Comparison of ENCODE assay signal across 1 cellular context in genomic region chr1:42816600-42817439, GRCh38.
TF ChIP-seq lines count a peak whose summit lies in the region.

A gene with protein sequence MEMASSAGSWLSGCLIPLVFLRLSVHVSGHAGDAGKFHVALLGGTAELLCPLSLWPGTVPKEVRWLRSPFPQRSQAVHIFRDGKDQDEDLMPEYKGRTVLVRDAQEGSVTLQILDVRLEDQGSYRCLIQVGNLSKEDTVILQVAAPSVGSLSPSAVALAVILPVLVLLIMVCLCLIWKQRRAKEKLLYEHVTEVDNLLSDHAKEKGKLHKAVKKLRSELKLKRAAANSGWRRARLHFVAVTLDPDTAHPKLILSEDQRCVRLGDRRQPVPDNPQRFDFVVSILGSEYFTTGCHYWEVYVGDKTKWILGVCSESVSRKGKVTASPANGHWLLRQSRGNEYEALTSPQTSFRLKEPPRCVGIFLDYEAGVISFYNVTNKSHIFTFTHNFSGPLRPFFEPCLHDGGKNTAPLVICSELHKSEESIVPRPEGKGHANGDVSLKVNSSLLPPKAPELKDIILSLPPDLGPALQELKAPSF (plus strand): TSS chr1:42817122. CDS start chr1:42830449, 13,327 bp downstream.
Gene SVBP (minus strand): TSS chr1:42817397. CDS start chr1:42816544, 853 bp downstream.

TF ChIP-seq in H1, 55 proteins besides CTCF, POLR2A, EP300 and RAD21:
- TF ChIP-seq SP1 (IDR thresholded peaks at IDR 0.05; ENCODE audit: low read depth, low read length) (no peak), ATF3 (IDR thresholded peaks at IDR 0.05; ENCODE audit: insufficient read depth, low read depth, low read length) (no peak), SRF (IDR thresholded peaks at IDR 0.05; ENCODE audit: low read depth, low read length) (no peak), SAP30 (IDR thresholded peaks at IDR 0.05; ENCODE audit: insufficient read depth, insufficient replicate concordance, low read length) (no peak), POU5F1 (IDR thresholded peaks at IDR 0.05; ENCODE audit: low read depth, low read length) (no peak), EZH2 (IDR thresholded peaks at IDR 0.05; ENCODE audit: low read depth, low read length, severe bottlenecking) (no peak), TBP (IDR thresholded peaks at IDR 0.05; ENCODE audit: low read depth, low read length) (peak; percentile 67), JUN (IDR thresholded peaks at IDR 0.05; ENCODE audit: low read depth, low read length) (no peak), RXRA (IDR thresholded peaks at IDR 0.05; ENCODE audit: insufficient read depth, low read depth, low read length) (no peak), CHD2 (IDR thresholded peaks at IDR 0.05; ENCODE audit: low read length) (no peak), KDM1A (IDR thresholded peaks at IDR 0.05; ENCODE audit: borderline replicate concordance, low read length) (peak; percentile 77; the same call in 1 of the 2 replicates), PHF8 (conservative IDR thresholded peaks at IDR 0.05; ENCODE audit: low read depth, low read length) (peak; percentile 96), RNF2 (IDR thresholded peaks at IDR 0.05; ENCODE audit: borderline replicate concordance, low read depth, low read length, missing control alignments, poor library complexity, severe bottlenecking) (no peak), ASH2L (IDR thresholded peaks at IDR 0.05; ENCODE audit: low read length) (peak; percentile 76), CREB1 (IDR thresholded peaks at IDR 0.05) (no peak), SIN3A (conservative IDR thresholded peaks at IDR 0.05 in 1 of 2, IDR thresholded peaks at IDR 0.05 in 1 of 2; ENCODE audit: low read depth in 1 of 2, low read length in 2 of 2) (peak in 1 of 2 experiments; percentile 62; a peak in 1 of 4 replicates), NANOG (IDR thresholded peaks at IDR 0.05; ENCODE audit: insufficient read depth, low read depth, low read length, poor library complexity, severe bottlenecking) (no peak), KDM4A (IDR thresholded peaks at IDR 0.05; ENCODE audit: low read depth, low read length, severe bottlenecking) (peak; percentile 51), NRF1 (IDR thresholded peaks at IDR 0.05; ENCODE audit: low read depth, low read length) (peak; percentile 75), BACH1 (IDR thresholded peaks at IDR 0.05; ENCODE audit: low read length) (no peak), BCL11A (IDR thresholded peaks at IDR 0.05; ENCODE audit: low read depth in 2 of 2, low read length in 2 of 2) (no peak), SIRT6 (IDR thresholded peaks at IDR 0.05; ENCODE audit: low read length) (no peak), JUND (IDR thresholded peaks at IDR 0.05; ENCODE audit: low read length) (no peak), SUZ12 (IDR thresholded peaks at IDR 0.05; ENCODE audit: low read length) (no peak), GABPA (IDR thresholded peaks at IDR 0.05; ENCODE audit: borderline replicate concordance, insufficient read depth, low read length) (no peak), CBX8 (IDR thresholded peaks at IDR 0.05; ENCODE audit: borderline replicate concordance, low read depth, low read length) (no peak), SP4 (IDR thresholded peaks at IDR 0.05; ENCODE audit: low read length) (no peak), TAF7 (optimal IDR thresholded peaks at IDR 0.05; ENCODE audit: borderline replicate concordance, low read depth, low read length) (peak; percentile 86), POLR2AphosphoS5 (IDR thresholded peaks at IDR 0.05; ENCODE audit: low read depth, low read length) (peak; percentile 21), TCF12 (IDR thresholded peaks at IDR 0.05; ENCODE audit: low read depth, low read length) (no peak), YY1 (IDR thresholded peaks at IDR 0.05; ENCODE audit: low read depth, low read length) (peak; percentile 92), SP2 (IDR thresholded peaks at IDR 0.05; ENCODE audit: low read length) (no peak), RBBP5 (IDR thresholded peaks at IDR 0.05; ENCODE audit: borderline replicate concordance, low read depth, low read length) (peak; percentile 91; the same call in 1 of the 2 replicates), RFX5 (IDR thresholded peaks at IDR 0.05; ENCODE audit: borderline replicate concordance, low read depth, low read length) (no peak), CTBP2 (IDR thresholded peaks at IDR 0.05; ENCODE audit: borderline replicate concordance, insufficient read depth, insufficient read length, low read length) (no peak), GTF2F1 (IDR thresholded peaks at IDR 0.05; ENCODE audit: borderline replicate concordance, low read depth, low read length) (0 out of 2 replicates have a peak, but pooled peaks have one; percentile 67), CHD1 (IDR thresholded peaks at IDR 0.05; ENCODE audit: low read depth, low read length) (no peak), MAFK (IDR thresholded peaks at IDR 0.05; ENCODE audit: low read depth, low read length) (no peak), HDAC2 (IDR thresholded peaks at IDR 0.05; ENCODE audit: borderline replicate concordance in 1 of 2, low read depth in 2 of 2, low read length in 2 of 2) (peak in 1 of 2 experiments; percentile 83; a peak in 1 of 4 replicates), SIX5 (IDR thresholded peaks at IDR 0.05; ENCODE audit: low read depth, low read length) (no peak), TAF1 (IDR thresholded peaks at IDR 0.05; ENCODE audit: low read depth, low read length) (peak; percentile 73), EGR1 (IDR thresholded peaks at IDR 0.05; ENCODE audit: borderline replicate concordance, low read depth, low read length) (no peak), FOSL1 (IDR thresholded peaks at IDR 0.05; ENCODE audit: insufficient read depth, low read depth, low read length) (no peak), BRCA1 (IDR thresholded peaks at IDR 0.05; ENCODE audit: low read depth, low read length) (no peak)
- TF ChIP-seq, protein P1, sequence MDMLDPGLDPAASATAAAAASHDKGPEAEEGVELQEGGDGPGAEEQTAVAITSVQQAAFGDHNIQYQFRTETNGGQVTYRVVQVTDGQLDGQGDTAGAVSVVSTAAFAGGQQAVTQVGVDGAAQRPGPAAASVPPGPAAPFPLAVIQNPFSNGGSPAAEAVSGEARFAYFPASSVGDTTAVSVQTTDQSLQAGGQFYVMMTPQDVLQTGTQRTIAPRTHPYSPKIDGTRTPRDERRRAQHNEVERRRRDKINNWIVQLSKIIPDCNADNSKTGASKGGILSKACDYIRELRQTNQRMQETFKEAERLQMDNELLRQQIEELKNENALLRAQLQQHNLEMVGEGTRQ (IDR thresholded peaks at IDR 0.05; ENCODE audit: low read length): no peak
TF ChIP-seq in H1: peak in this region for 14.
